8 cellular contexts compared by ENCODE assay signal in genomic region chr12:124391340-124392261, GRCh38.
A peak's percentile ranks its signal among the peaks of the same experiment; 100 is the strongest.
DNase-seq lines count a peak whose midpoint lies in the region; ATAC-seq and TF ChIP-seq lines count a peak whose summit lies in the region.

No MANE protein-coding gene starts in this region.

- peaks cover 20% of the 10 kb centered on the region for H3K4me1 ChIP-seq in CD8-positive, alpha-beta memory T cell (ENCODE audit: insufficient read depth, low read length)
- peaks cover 48% of the 10 kb centered on the region for H3K4me1 ChIP-seq in rectal smooth muscle tissue (ENCODE audit: control insufficient read depth, insufficient read depth, low read length)

- H3K4me3 Mint-ChIP-seq in CD8-positive, alpha-beta memory T cell: peak overlapping the region in 6 of 7 donors; percentile 10 to 78 (median 43)

- peak overlapping the region in 7 of 8 donors; percentile 32 to 92 (median 61) for H3K27ac Mint-ChIP-seq in CD8-positive, alpha-beta memory T cell

- ATAC-seq in GM21737 (IDR thresholded peaks at IDR 0.05; ENCODE audit: unreplicated experiment) (peak; percentile 43), HG03097 (IDR thresholded peaks at IDR 0.05; ENCODE audit: low FRiP score, unreplicated experiment) (no peak)

- H3K36me3 ChIP-seq in CD8-positive, alpha-beta memory T cell (ENCODE audit: insufficient read depth, low read length): no peaks in the 10 kb centered on the region
- H3K36me3 ChIP-seq in rectal smooth muscle tissue (ENCODE audit: control insufficient read depth, insufficient read depth, low read length): peaks cover 2% of the 10 kb centered on the region

- no peak overlapping the region for H3K27ac ChIP-seq in CD8-positive, alpha-beta memory T cell (ENCODE audit: low read depth, low read length)
- H3K27ac ChIP-seq in rectal smooth muscle tissue (ENCODE audit: low read depth, low read length): peak overlapping the region; percentile 97

- no peak for TF ChIP-seq CTCF in fibroblast of the aortic adventitia (IDR thresholded peaks at IDR 0.05; ENCODE audit: insufficient read depth, low read length)

- CTCF ChIA-PET in CD8-positive, alpha-beta memory T cell (lab: Charles Lee): no interaction called here

- H3K9ac ChIP-seq in rectal smooth muscle tissue (ENCODE audit: low read length): no peak overlapping the region

- peaks cover 0 to 4% of the 10 kb centered on the region in 2 donors for H3K27me3 Mint-ChIP-seq in CD8-positive, alpha-beta memory T cell

- H3K9me3 Mint-ChIP-seq in CD8-positive, alpha-beta memory T cell: no peaks in the 10 kb centered on the region

- no peak overlapping the region for H3K4me3 ChIP-seq in CD8-positive, alpha-beta memory T cell (ENCODE audit: low read length)
- H3K4me3 ChIP-seq in fibroblast of the aortic adventitia (ENCODE audit: low read depth, low read length): no peak overlapping the region
- H3K4me3 ChIP-seq in rectal smooth muscle tissue (ENCODE audit: low read length): no peak overlapping the region

- POLR2A ChIA-PET in CD8-positive, alpha-beta memory T cell (lab: Charles Lee): interaction anchor here (1.0 kb wide), 1 partner anchor 66 kb away, joined by 3 read pairs; no protein-coding TSS in a partner anchor

- H3K27me3 ChIP-seq in CD8-positive, alpha-beta memory T cell (ENCODE audit: insufficient read depth, low read length, poor library complexity, severe bottlenecking): no peaks in the 10 kb centered on the region
- H3K27me3 ChIP-seq in rectal smooth muscle tissue (ENCODE audit: control insufficient read depth, insufficient read depth, low read length): no peaks in the 10 kb centered on the region

- DNase-seq in CD8-positive, alpha-beta memory T cell: peak in 1 of 5 donors; percentile 43
- DNase-seq in NCI-H69 (lab: John Stamatoyannopoulos, UW): peak; percentile 60
- peak; percentile 30 for DNase-seq in activated T-cell treated with anti-CD3 and anti-CD28 coated beads for 24 hours (ENCODE audit: low read depth)
- DNase-seq in fibroblast of the aortic adventitia (ENCODE audit: low read depth): peak; percentile 47
- DNase-seq in NCI-H526 treated with DMSO at 0.1 percent for 48 hours (lab: John Stamatoyannopoulos, UW): no peak

- H3K9me3 ChIP-seq in CD8-positive, alpha-beta memory T cell (ENCODE audit: low read length): no peaks in the 10 kb centered on the region

- H3K4me1 Mint-ChIP-seq in CD8-positive, alpha-beta memory T cell: peaks cover 21 to 35% (median 27%) of the 10 kb centered on the region in 3 donors

- H3K36me3 Mint-ChIP-seq in CD8-positive, alpha-beta memory T cell: peaks cover 0 to 42% (median 3%) of the 10 kb centered on the region in 3 donors
